In the genomic region with DNA sequence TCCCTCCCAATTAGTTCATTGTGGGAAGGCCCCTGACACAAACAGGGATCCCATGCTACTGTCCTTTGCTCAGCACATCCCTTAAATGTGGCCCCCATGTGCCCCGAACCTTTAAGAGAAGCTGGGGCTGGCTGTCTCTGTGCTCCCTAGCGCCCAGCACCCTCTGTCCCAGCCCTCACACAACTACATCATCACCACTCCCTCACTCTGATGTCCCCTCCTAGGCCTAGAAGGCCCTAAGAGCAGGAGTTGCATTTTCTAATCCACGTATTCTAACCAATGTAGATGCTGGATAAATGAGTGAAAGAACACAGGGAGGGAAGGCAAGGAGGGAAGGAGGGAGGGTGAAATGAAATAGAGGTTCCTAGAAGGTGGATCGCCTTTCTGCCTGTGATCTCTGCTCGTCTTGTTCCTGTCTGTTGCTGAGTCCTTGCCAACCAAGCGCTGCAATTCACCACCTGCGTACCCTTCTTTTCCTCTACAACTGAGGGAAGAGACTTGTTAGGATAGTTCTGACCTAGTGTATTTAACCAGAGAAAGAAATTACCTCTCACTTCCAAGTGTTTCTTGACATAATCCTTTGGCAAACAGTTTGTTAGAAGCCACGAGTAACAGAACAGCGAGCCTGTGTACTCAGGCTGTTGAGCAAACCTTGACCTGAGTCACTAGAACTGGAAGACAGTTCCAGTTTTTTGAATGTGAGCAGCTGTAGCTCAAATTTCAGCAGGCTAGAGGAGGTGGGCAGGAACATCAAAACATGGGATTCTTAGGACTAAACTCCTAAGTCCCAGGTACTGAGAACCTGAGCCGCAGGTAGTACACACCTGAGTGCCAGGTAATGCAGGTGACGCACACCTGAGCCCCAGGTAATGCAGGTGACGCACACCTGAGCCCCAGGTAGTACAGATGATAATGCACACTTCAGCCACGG, we compare ENCODE assay signal across 10 cellular contexts.
DNase-seq lines count a peak whose midpoint lies in the region; ATAC-seq, FAIRE-seq and TF ChIP-seq lines count a peak whose summit lies in the region.
"Had no signal": no experiment of that assay in that cellular context is flagged by ENCODE, and none has a peak within 500 bp of the region (broad histone marks: within the 10 kb centered on the region; RNA-seq: fewer than 3 reads in every experiment).

No MANE protein-coding gene starts in this region.

- DNase-seq in AG10803 (ENCODE audit: low read depth): peak; percentile 13
- peak; percentile 12 for DNase-seq in LHCN-M2 (ENCODE audit: low read depth)
- no peak for DNase-seq in K562 (ENCODE audit: extremely low read depth in 1 of 4, low spot score in 3 of 4)
- no peak for DNase-seq in stimulated activated CD4-positive, alpha-beta T cell treated with anti-CD3 and anti-CD28 coated beads, Interleukin-4, amount 100 ng/mL, for 4 hours
- DNase-seq in NCI-H524 (lab: John Stamatoyannopoulos, UW): no peak
- DNase-seq in SK-N-DZ (ENCODE audit: low spot score): no peak
- DNase-seq: midbrain, NCI-H1694 had no signal

- TF ChIP-seq RAD21 in K562 (CRISPR knock-in tag; conservative IDR thresholded peaks at IDR 0.05 in 1 of 2, IDR thresholded peaks at IDR 0.05 in 1 of 2): no peak

- no peak overlapping the region for H3K4me2 ChIP-seq in K562 (ENCODE audit: insufficient read depth, low read length)

- H3K27ac ChIP-seq in K562 (ENCODE audit: extremely low read depth, low read depth, low read length) (no peak overlapping the region), mucosa of rectum (ENCODE audit: low read depth in 2 of 2, low read length in 2 of 2) (peak overlapping the region; percentile 29 to 38)

- peaks cover 29 to 83% of the 10 kb centered on the region in 2 experiments for H3K27me3 ChIP-seq in K562 (ENCODE audit: control insufficient read depth in 2 of 2, insufficient read depth in 2 of 2, low read length in 2 of 2)
- no peaks in the 10 kb centered on the region for H3K27me3 ChIP-seq in mucosa of rectum (ENCODE audit: control insufficient read depth in 2 of 2, insufficient read depth in 2 of 2, low read length in 2 of 2)

- H3K4me3 ChIP-seq in AG10803 (ENCODE audit: low read length): no peak overlapping the region
- no peak overlapping the region for H3K4me3 ChIP-seq in K562
- H3K4me3 ChIP-seq in mucosa of rectum (ENCODE audit: low read length in 2 of 2): no peak overlapping the region

- H3K9ac ChIP-seq in K562 (ENCODE audit: insufficient read depth in 1 of 2, low read depth in 2 of 2, low read length in 2 of 2): no peak overlapping the region
- peak overlapping the region; percentile 13 to 41 for H3K9ac ChIP-seq in mucosa of rectum (ENCODE audit: low read depth in 1 of 2, low read length in 2 of 2)

- ATAC-seq in K562: no peak
- ATAC-seq in GM19324 (IDR thresholded peaks at IDR 0.05; ENCODE audit: low FRiP score, unreplicated experiment): no peak

- peaks cover 4% of the 10 kb centered on the region; the same call in 1 of the 2 replicates for H4K20me1 ChIP-seq in K562 (replicated peaks; ENCODE audit: control insufficient read depth, insufficient read depth, low read length)

- no peak for TF ChIP-seq EP300 in K562 (IDR thresholded peaks at IDR 0.05; ENCODE audit: low read length)

- no peak for FAIRE-seq in K562 (lab: Jason Lieb, UNC)

- CTCF ChIA-PET in K562 (lab: Yijun Ruan, JAX; ENCODE audit: low intra/inter-chr PET ratio): no interaction called here

- POLR2A ChIA-PET in K562 (lab: Yijun Ruan, JAX): no interaction called here

- WGBS in K562 (ENCODE audit: insufficient coverage, low coverage, missing lambda C conversion rate): 2% methylated on average over 12 of the region's 13 CpGs

- intact Hi-C loops in K562 (cut with micrococcal nuclease): no loop called here

- H3K9me1 ChIP-seq in K562 (ENCODE audit: control insufficient read depth, insufficient read depth, low read length): no peaks in the 10 kb centered on the region

- H2AFZ ChIP-seq in K562 (ENCODE audit: low read depth, low read length): no peak overlapping the region

- no peaks in the 10 kb centered on the region for H3K4me1 ChIP-seq in K562 (replicated peaks in 1 of 2; ENCODE audit: control insufficient read depth in 2 of 2, insufficient read depth in 2 of 2, low read length in 2 of 2)
- peaks cover 28 to 31% of the 10 kb centered on the region in 2 donors for H3K4me1 ChIP-seq in mucosa of rectum (ENCODE audit: control insufficient read depth in 2 of 2, insufficient read depth in 2 of 2, low read length in 2 of 2)

- TF ChIP-seq CTCF in AG10803 (conservative IDR thresholded peaks at IDR 0.05; ENCODE audit: low read length): no peak
- TF ChIP-seq CTCF in K562 (IDR thresholded peaks at IDR 0.05 in 2 of 3, conservative IDR thresholded peaks at IDR 0.05 in 1 of 3; ENCODE audit: insufficient read depth in 2 of 3, low read depth in 1 of 3, low read length in 3 of 3): no peak

- no peaks in the 10 kb centered on the region for H3K79me2 ChIP-seq in K562 (ENCODE audit: control insufficient read depth, insufficient read depth, low read length)

- in situ Hi-C loops in K562 (cut with MboI): no loop called here

- TF ChIP-seq POLR2A in K562 (conservative IDR thresholded peaks at IDR 0.05): no peak

- BruUV-seq in K562 (replicated peaks; lab: Mats Ljungman, UMichigan): no TSS peak

- H3K36me3 ChIP-seq in K562 (ENCODE audit: control insufficient read depth, insufficient read depth, low read length) (no peaks in the 10 kb centered on the region), mucosa of rectum (ENCODE audit: control insufficient read depth in 2 of 2, insufficient read depth in 2 of 2, low read length in 2 of 2) (no peaks in the 10 kb centered on the region)

- H3K9me3 ChIP-seq in K562 (replicated peaks; ENCODE audit: control insufficient read depth, insufficient read depth, low read depth, low read length): no peaks in the 10 kb centered on the region
- H3K9me3 ChIP-seq in mucosa of rectum (ENCODE audit: control insufficient read depth in 2 of 2, low read length in 2 of 2): no peaks in the 10 kb centered on the region

TF ChIP-seq in K562, 482 proteins besides CTCF, POLR2A, EP300 and RAD21:
- TF ChIP-seq ZEB2 (IDR thresholded peaks at IDR 0.05): peak; percentile 98
- TF ChIP-seq BRD4 (IDR thresholded peaks at IDR 0.05): no peak
- TF ChIP-seq, protein P1, sequence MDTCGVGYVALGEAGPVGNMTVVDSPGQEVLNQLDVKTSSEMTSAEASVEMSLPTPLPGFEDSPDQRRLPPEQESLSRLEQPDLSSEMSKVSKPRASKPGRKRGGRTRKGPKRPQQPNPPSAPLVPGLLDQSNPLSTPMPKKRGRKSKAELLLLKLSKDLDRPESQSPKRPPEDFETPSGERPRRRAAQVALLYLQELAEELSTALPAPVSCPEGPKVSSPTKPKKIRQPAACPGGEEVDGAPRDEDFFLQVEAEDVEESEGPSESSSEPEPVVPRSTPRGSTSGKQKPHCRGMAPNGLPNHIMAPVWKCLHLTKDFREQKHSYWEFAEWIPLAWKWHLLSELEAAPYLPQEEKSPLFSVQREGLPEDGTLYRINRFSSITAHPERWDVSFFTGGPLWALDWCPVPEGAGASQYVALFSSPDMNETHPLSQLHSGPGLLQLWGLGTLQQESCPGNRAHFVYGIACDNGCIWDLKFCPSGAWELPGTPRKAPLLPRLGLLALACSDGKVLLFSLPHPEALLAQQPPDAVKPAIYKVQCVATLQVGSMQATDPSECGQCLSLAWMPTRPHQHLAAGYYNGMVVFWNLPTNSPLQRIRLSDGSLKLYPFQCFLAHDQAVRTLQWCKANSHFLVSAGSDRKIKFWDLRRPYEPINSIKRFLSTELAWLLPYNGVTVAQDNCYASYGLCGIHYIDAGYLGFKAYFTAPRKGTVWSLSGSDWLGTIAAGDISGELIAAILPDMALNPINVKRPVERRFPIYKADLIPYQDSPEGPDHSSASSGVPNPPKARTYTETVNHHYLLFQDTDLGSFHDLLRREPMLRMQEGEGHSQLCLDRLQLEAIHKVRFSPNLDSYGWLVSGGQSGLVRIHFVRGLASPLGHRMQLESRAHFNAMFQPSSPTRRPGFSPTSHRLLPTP (IDR thresholded peaks at IDR 0.05; ENCODE audit: borderline replicate concordance, extremely low read depth, insufficient read length): no peak
- 0 out of 2 replicates have a peak, but pooled peaks have one; percentile 63 for TF ChIP-seq MTA1 (IDR thresholded peaks at IDR 0.05; ENCODE audit: borderline replicate concordance)
- peak; percentile 68 for TF ChIP-seq CTBP1 (IDR thresholded peaks at IDR 0.05; ENCODE audit: borderline replicate concordance)
- TF ChIP-seq ZNF586 (CRISPR knock-in tag; conservative IDR thresholded peaks at IDR 0.05): no peak
- no peak for TF ChIP-seq NCOA2 (IDR thresholded peaks at IDR 0.05; ENCODE audit: partially characterized antibody in 2 of 2)
- no peak for TF ChIP-seq U2AF1 (optimal IDR thresholded peaks at IDR 0.05; ENCODE audit: low read depth, low read length)
- no peak for TF ChIP-seq WHSC1 (IDR thresholded peaks at IDR 0.05; ENCODE audit: low read length)
- TF ChIP-seq CBFA2T2 (conservative IDR thresholded peaks at IDR 0.05): 0 out of 2 replicates have a peak, but pooled peaks have one; percentile 9
- TF ChIP-seq PTTG1 (tag; IDR thresholded peaks at IDR 0.05; ENCODE audit: low read depth): no peak

Comparison
In these comparisons a context has a peak if more than half of its experiments do, and no peak if none do; other contexts are left out.
1. DNase-seq: peak in AG10803 (single experiment) and LHCN-M2 (single experiment); none in K562 (0 of 4), stimulated activated CD4-positive, alpha-beta T cell treated with anti-CD3 and anti-CD28 coated beads, Interleukin-4, amount 100 ng/mL, for 4 hours (0 of 2), NCI-H524 (0 of 2) and SK-N-DZ (single experiment).
2. H3K9ac ChIP-seq: peak in mucosa of rectum (2 of 2); none in K562 (0 of 2).